Comparison of ENCODE assay signal across 31 cellular contexts in the genomic region with DNA sequence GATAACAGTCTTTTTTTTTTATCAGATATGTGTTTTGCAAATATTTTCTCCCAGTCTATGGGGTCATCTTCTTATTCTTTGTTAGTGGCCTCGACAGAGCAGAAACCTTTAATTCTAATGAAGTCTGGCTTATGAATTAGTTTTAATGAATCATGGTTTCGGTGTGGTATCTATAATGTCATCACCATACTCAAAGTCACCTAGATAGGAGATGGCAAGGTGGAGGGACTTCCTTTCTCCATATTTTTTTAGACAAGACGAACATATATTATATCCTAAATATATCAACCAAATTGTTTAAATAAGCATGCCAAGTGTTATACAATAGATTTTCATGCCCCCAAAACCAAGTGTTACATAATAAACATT.
"Had no signal": no experiment of that assay in that cellular context is flagged by ENCODE, and none has a peak within 500 bp of the region (broad histone marks: within the 10 kb centered on the region; RNA-seq: fewer than 3 reads in every experiment).

No MANE protein-coding gene starts in this region.

- H3K36me3 Mint-ChIP-seq: natural killer cell had no signal

- ATAC-seq: effector memory CD8-positive, alpha-beta T cell; gastrocnemius medialis; left ventricle myocardium superior; natural killer cell; T-helper 17 cell had no signal

- H3K4me1 ChIP-seq: gastrocnemius medialis had no signal

- H3K4me3 ChIP-seq: adrenal gland, ascending aorta, esophagus squamous epithelium, gastrocnemius medialis, ovary, SK-N-MC, testis, upper lobe of left lung had no signal

- H3K27ac ChIP-seq: adrenal gland, gastrocnemius medialis, SK-N-MC, testis, upper lobe of left lung had no signal

- H3K4me3 Mint-ChIP-seq: activated CD4-positive, alpha-beta T cell treated with anti-CD3 and anti-CD28 coated beads, Interleukin-2, amount 10 ng/mL, durations not matched to agents 7 days and 5 days; activated naive CD4-positive, alpha-beta T cell treated with anti-CD3 and anti-CD28 coated beads, Interleukin-2, amount 10 ng/mL, durations not matched to agents 7 days and 5 days; effector memory CD8-positive, alpha-beta T cell; mesothelial cell of epicardium; natural killer cell; stimulated activated naive CD8-positive, alpha-beta T cell treated with anti-CD3 and anti-CD28 coated beads, Interleukin-15, amount 100 ng/mL, for 72 hours; T-helper 17 cell had no signal

- H3K27me3 Mint-ChIP-seq: activated CD4-positive, alpha-beta T cell treated with anti-CD3 and anti-CD28 coated beads, Interleukin-2, amount 10 ng/mL, durations not matched to agents 7 days and 5 days; activated naive CD4-positive, alpha-beta T cell treated with anti-CD3 and anti-CD28 coated beads, Interleukin-2, amount 10 ng/mL, durations not matched to agents 7 days and 5 days; stimulated activated naive CD8-positive, alpha-beta T cell treated with anti-CD3 and anti-CD28 coated beads, Interleukin-15, amount 100 ng/mL, for 72 hours had no signal

- H3K27ac Mint-ChIP-seq: activated CD4-positive, alpha-beta T cell treated with anti-CD3 and anti-CD28 coated beads, Interleukin-2, amount 10 ng/mL, durations not matched to agents 7 days and 5 days; activated naive CD4-positive, alpha-beta T cell treated with anti-CD3 and anti-CD28 coated beads, Interleukin-2, amount 10 ng/mL, durations not matched to agents 7 days and 5 days; effector memory CD8-positive, alpha-beta T cell; mesothelial cell of epicardium; natural killer cell; stimulated activated naive CD8-positive, alpha-beta T cell treated with anti-CD3 and anti-CD28 coated beads, Interleukin-15, amount 100 ng/mL, for 72 hours; T-helper 17 cell had no signal

- H3K27me3 ChIP-seq: adrenal gland, ascending aorta, brain microvascular endothelial cell, esophagus squamous epithelium, gastrocnemius medialis, neutrophil, ovary, testis, upper lobe of left lung had no signal

- DNase-seq: activated CD4-positive, alpha-beta T cell treated with anti-CD3 and anti-CD28 coated beads, Interleukin-2, amount 10 ng/mL, durations not matched to agents 7 days and 5 days; activated CD4-positive, CD25-positive, alpha-beta regulatory T cell; activated CD8-positive, alpha-beta memory T cell treated with anti-CD3 and anti-CD28 coated beads for 24 hours; activated CD8-positive, alpha-beta memory T cell treated with anti-CD3 and anti-CD28 coated beads, Interleukin-2, amount 50 U/mL, for 4 hours; activated effector memory CD4-positive, alpha-beta T cell treated with Interleukin-2 at 50 U/mL for 16 hours; activated naive CD4-positive, alpha-beta T cell treated with anti-CD3 and anti-CD28 coated beads, Interleukin-2, amount 10 ng/mL, durations not matched to agents 7 days and 5 days; activated T-cell treated with anti-CD3 and anti-CD28 coated beads, Interleukin-2, amount 50 U/mL, for 48 hours; adrenal gland; brain microvascular endothelial cell; caudate nucleus; effector memory CD8-positive, alpha-beta T cell; esophagus squamous epithelium; gastrocnemius medialis; head of caudate nucleus; hypothalamus; left ventricle myocardium superior; mammary epithelial cell; natural killer cell; ovary; right cardiac atrium; stimulated activated CD4-positive, alpha-beta T cell treated with anti-CD3 and anti-CD28 coated beads, Interleukin-12 subunit alpha, Interleukin-12 subunit beta, amount 100 ng/mL, for 4 hours; stimulated activated CD4-positive, alpha-beta T cell treated with anti-CD3 and anti-CD28 coated beads, Interleukin-4, amount 100 ng/mL, for 4 hours; stimulated activated naive CD8-positive, alpha-beta T cell treated with anti-CD3 and anti-CD28 coated beads, Interleukin-15, amount 100 ng/mL, for 72 hours; SW 1271; T-helper 17 cell; testis; upper lobe of left lung had no signal

- H3K9me3 ChIP-seq: adrenal gland, ascending aorta, esophagus squamous epithelium, gastrocnemius medialis, neutrophil, ovary, testis, upper lobe of left lung had no signal

- H3K9me3 Mint-ChIP-seq: effector memory CD8-positive, alpha-beta T cell; natural killer cell had no signal

- H3K36me3 ChIP-seq: adrenal gland, ascending aorta, brain microvascular endothelial cell, esophagus squamous epithelium, gastrocnemius medialis, neutrophil, ovary, upper lobe of left lung had no signal
